Comparison of ENCODE assay signal across 18 cellular contexts in genomic region chr10:125035588-125036298, GRCh38.
DNase-seq lines count a peak whose midpoint lies in the region; ATAC-seq and TF ChIP-seq lines count a peak whose summit lies in the region.
"Had no signal": no experiment of that assay in that cellular context is flagged by ENCODE, and none has a peak within 500 bp of the region (broad histone marks: within the 10 kb centered on the region; RNA-seq: fewer than 3 reads in every experiment).

No MANE protein-coding gene starts in this region.

- H3K4me3 Mint-ChIP-seq in GM23338 = peak overlapping the region; percentile 12; the same call in 1 of the 3 replicates
- H3K4me3 Mint-ChIP-seq: CD8-positive, alpha-beta T cell; stimulated activated memory B cell treated with anti-CD40 and anti-IgM and Interleukin-4, amounts not matched to agents 10 μg/mL and 1 μg/mL and 100 μg/mL, for 72 hours had no signal

- peaks cover 89% of the 10 kb centered on the region for H3K36me3 Mint-ChIP-seq in GM23338 (ENCODE audit: low read depth)
- H3K36me3 Mint-ChIP-seq: CD8-positive, alpha-beta T cell; stimulated activated memory B cell treated with anti-CD40 and anti-IgM and Interleukin-4, amounts not matched to agents 10 μg/mL and 1 μg/mL and 100 μg/mL, for 72 hours had no signal

- 61 to 71% (median 63%) methylated on average over 7 of the region's 7 CpGs for WGBS in psoas muscle, 3 donors
- 75 to 81% methylated on average over 6 to 7 of the region's 7 CpGs for WGBS in upper lobe of left lung, 2 donors

- H3K4me1 ChIP-seq in GM23338 (ENCODE audit: insufficient read depth) = peaks cover 71% of the 10 kb centered on the region
- H3K4me1 ChIP-seq in psoas muscle = peaks cover 76% of the 10 kb centered on the region
- H3K4me1 ChIP-seq in upper lobe of left lung = peaks cover 26 to 55% (median 37%) of the 10 kb centered on the region in 4 donors

- H4K20me1 ChIP-seq in GM23338 (replicated peaks; ENCODE audit: insufficient read depth) = peaks cover 68% of the 10 kb centered on the region

- peak overlapping the region; percentile 97 for H3K27ac Mint-ChIP-seq in GM23338
- H3K27ac Mint-ChIP-seq: CD8-positive, alpha-beta T cell; stimulated activated memory B cell treated with anti-CD40 and anti-IgM and Interleukin-4, amounts not matched to agents 10 μg/mL and 1 μg/mL and 100 μg/mL, for 72 hours had no signal

- H3K27ac ChIP-seq in GM23338 (ENCODE audit: low read depth) (peak overlapping the region; percentile 46; the same call in 1 of the 2 replicates), SK-N-MC (0 out of 2 replicates have a peak overlapping the region, but pooled peaks have one; percentile 13), psoas muscle (peak overlapping the region; percentile 5), upper lobe of left lung (peak overlapping the region in 1 of 4 donors; percentile 33)
- H3K27ac ChIP-seq: KMS-11 had no signal

- no peak overlapping the region for H3K9ac ChIP-seq in SK-N-MC (ENCODE audit: insufficient read length)
- H3K9ac ChIP-seq: KMS-11 had no signal

- TF ChIP-seq POLR2A in upper lobe of left lung (IDR thresholded peaks at IDR 0.05) = no peak

- H3K27me3 ChIP-seq in GM23338 (ENCODE audit: insufficient read depth) (no peaks in the 10 kb centered on the region), psoas muscle (ENCODE audit: insufficient read depth in 3 of 3, low read length in 2 of 3) (no peaks in the 10 kb centered on the region), upper lobe of left lung (no peaks in the 10 kb centered on the region)
- H3K27me3 ChIP-seq: heart left ventricle had no signal

- H3K79me2 ChIP-seq in GM23338 (replicated peaks; ENCODE audit: insufficient read depth) = peaks cover 100% of the 10 kb centered on the region

- peaks cover 57% of the 10 kb centered on the region for H3K27me3 Mint-ChIP-seq in GM23338 (ENCODE audit: insufficient read depth, low read depth, poor library complexity)

- TF ChIP-seq EP300 in upper lobe of left lung (IDR thresholded peaks at IDR 0.05) = no peak

- intact Hi-C loops in psoas muscle (cut with DNase I) = no loop called here

- no peak for ATAC-seq in GM23338
- no peak for ATAC-seq in psoas muscle
- no peak for ATAC-seq in upper lobe of left lung (ENCODE audit: low FRiP score in 2 of 2)
- ATAC-seq: CD8-positive, alpha-beta T cell; heart left ventricle; stimulated activated memory B cell treated with anti-CD40 and anti-IgM and Interleukin-4, amounts not matched to agents 10 μg/mL and 1 μg/mL and 100 μg/mL, for 72 hours had no signal

- peaks cover 4% of the 10 kb centered on the region for H3F3A ChIP-seq in GM23338 (replicated peaks; ENCODE audit: low read depth)

- H3K9me2 ChIP-seq in GM23338 (ENCODE audit: insufficient read depth) = no peaks in the 10 kb centered on the region

- H3K9me3 Mint-ChIP-seq in GM23338 = no peaks in the 10 kb centered on the region
- H3K9me3 Mint-ChIP-seq: CD8-positive, alpha-beta T cell; stimulated activated memory B cell treated with anti-CD40 and anti-IgM and Interleukin-4, amounts not matched to agents 10 μg/mL and 1 μg/mL and 100 μg/mL, for 72 hours had no signal

- TF ChIP-seq CTCF in GM23338 (conservative IDR thresholded peaks at IDR 0.05; ENCODE audit: low read depth in 2 of 2) (no peak), fibroblast of mammary gland (conservative IDR thresholded peaks at IDR 0.05; ENCODE audit: control insufficient read depth, insufficient read depth, low read depth, low read length) (no peak), psoas muscle (IDR thresholded peaks at IDR 0.05) (no peak), upper lobe of left lung (IDR thresholded peaks at IDR 0.05) (no peak)

- H2AFZ ChIP-seq in GM23338 = no peak overlapping the region

- H3K4me3 ChIP-seq in GM23338 (no peak overlapping the region), SK-N-MC (no peak overlapping the region), fibroblast of mammary gland (ENCODE audit: control insufficient read depth, low read depth, low read length) (peak overlapping the region; percentile 22), psoas muscle (no peak overlapping the region), upper lobe of left lung (no peak overlapping the region)

- no peaks in the 10 kb centered on the region for H3K9me3 ChIP-seq in SK-N-MC (ENCODE audit: low read depth, low read length)
- no peaks in the 10 kb centered on the region for H3K9me3 ChIP-seq in psoas muscle
- H3K9me3 ChIP-seq in upper lobe of left lung = no peaks in the 10 kb centered on the region
- H3K9me3 ChIP-seq: heart left ventricle had no signal

- H3K36me3 ChIP-seq in GM23338 (ENCODE audit: insufficient read depth) = no peaks in the 10 kb centered on the region
- no peaks in the 10 kb centered on the region for H3K36me3 ChIP-seq in SK-N-MC (ENCODE audit: insufficient read depth, low read length)
- peaks cover 0 to 11% of the 10 kb centered on the region in 2 donors for H3K36me3 ChIP-seq in psoas muscle (ENCODE audit: insufficient read depth in 1 of 2, low read depth in 1 of 2)
- H3K36me3 ChIP-seq in upper lobe of left lung = peaks cover 0 to 26% (median 4%) of the 10 kb centered on the region in 4 donors

- DNase-seq in GM23338 (ENCODE audit: low spot score) (no peak), SK-N-MC (ENCODE audit: low read depth, low spot score) (no peak), fibroblast of mammary gland (ENCODE audit: low read depth) (no peak), psoas muscle (no peak), DMS 273 (lab: John Stamatoyannopoulos, UW; ENCODE audit: unreplicated experiment) (no peak), NCI-H2029 (lab: John Stamatoyannopoulos, UW) (no peak), upper lobe of left lung (no peak)
- no peak for DNase-seq in activated CD4-positive, CD25-positive, alpha-beta regulatory T cell treated with anti-CD3 and anti-CD28 coated beads, Interleukin-2, amount 50 U/mL, for 72 hours
- DNase-seq: activated CD8-positive, alpha-beta memory T cell treated with anti-CD3 and anti-CD28 coated beads for 24 hours; activated effector memory CD4-positive, alpha-beta T cell treated with anti-CD3 and anti-CD28 coated beads, Interleukin-2, amount 50 U/mL, for 16 hours; CD8-positive, alpha-beta T cell; effector memory CD4-positive, alpha-beta T cell; heart left ventricle; NCI-H1436; NCI-H524 treated with DMSO at 0.1 percent for 48 hours; stimulated activated CD4-positive, alpha-beta T cell treated with anti-CD3 and anti-CD28 coated beads, Interleukin-4, amount 100 ng/mL, for 4 hours had no signal

- H3K4me2 ChIP-seq in GM23338 = peak overlapping the region; percentile 22
- H3K4me2 ChIP-seq: KMS-11 had no signal

- H3K4me1 Mint-ChIP-seq in GM23338 = peaks cover 88% of the 10 kb centered on the region
- H3K4me1 Mint-ChIP-seq: stimulated activated memory B cell treated with anti-CD40 and anti-IgM and Interleukin-4, amounts not matched to agents 10 μg/mL and 1 μg/mL and 100 μg/mL, for 72 hours had no signal

TF ChIP-seq in GM23338, 12 proteins besides CTCF, POLR2A, EP300 and RAD21:
- TF ChIP-seq ZNF114 (CRISPR knock-in tag; IDR thresholded peaks at IDR 0.05) (no peak), CREB1 (CRISPR knock-in tag; IDR thresholded peaks at IDR 0.05; ENCODE audit: low read depth) (no peak), EZH2phosphoT487 (IDR thresholded peaks at IDR 0.05; ENCODE audit: unreplicated experiment) (no peak), ZNF331 (CRISPR knock-in tag; IDR thresholded peaks at IDR 0.05; ENCODE audit: low read depth) (no peak), REST (IDR thresholded peaks at IDR 0.05; ENCODE audit: unreplicated experiment) (no peak), JUNB (IDR thresholded peaks at IDR 0.05; ENCODE audit: unreplicated experiment) (no peak), NANOG (IDR thresholded peaks at IDR 0.05; ENCODE audit: borderline replicate concordance) (no peak), STAT1 (IDR thresholded peaks at IDR 0.05; ENCODE audit: unreplicated experiment) (no peak), EZH2 (IDR thresholded peaks at IDR 0.05; ENCODE audit: low read depth, unreplicated experiment) (no peak), POLR2AphosphoS5 (IDR thresholded peaks at IDR 0.05; ENCODE audit: low read depth) (no peak)
TF ChIP-seq in GM23338: peak in this region for 0.
